ENCODE assay signal across 1 cellular context in genomic region chr5:122680623-122681350, GRCh38.
TF ChIP-seq lines count a peak whose summit lies in the region.

No MANE protein-coding gene starts in this region.

TF ChIP-seq in GM23338, 12 proteins besides CTCF, POLR2A, EP300 and RAD21 (continued from another document):
- TF ChIP-seq ZNF462 (CRISPR knock-in tag; IDR thresholded peaks at IDR 0.05) = no peak
- no peak for TF ChIP-seq ETS1 (IDR thresholded peaks at IDR 0.05)
- no peak for TF ChIP-seq EZH2phosphoT487 (IDR thresholded peaks at IDR 0.05; ENCODE audit: unreplicated experiment)
- TF ChIP-seq REST (IDR thresholded peaks at IDR 0.05; ENCODE audit: unreplicated experiment) = no peak
- no peak for TF ChIP-seq ZNF331 (CRISPR knock-in tag; IDR thresholded peaks at IDR 0.05; ENCODE audit: low read depth)
- TF ChIP-seq NANOG (IDR thresholded peaks at IDR 0.05; ENCODE audit: borderline replicate concordance) = no peak
- no peak for TF ChIP-seq STAT1 (IDR thresholded peaks at IDR 0.05; ENCODE audit: unreplicated experiment)
- TF ChIP-seq ZNF114 (CRISPR knock-in tag; IDR thresholded peaks at IDR 0.05) = no peak
- TF ChIP-seq CREB1 (CRISPR knock-in tag; IDR thresholded peaks at IDR 0.05; ENCODE audit: low read depth) = no peak
- TF ChIP-seq POLR2AphosphoS5 (IDR thresholded peaks at IDR 0.05; ENCODE audit: low read depth) = no peak
- no peak for TF ChIP-seq JUNB (IDR thresholded peaks at IDR 0.05; ENCODE audit: unreplicated experiment)
